Comparison of ENCODE assay signal across 26 cellular contexts in genomic region chr4:36863601-36864000, GRCh38.
"Had no signal": no experiment of that assay in that cellular context is flagged by ENCODE, and none has a peak within 500 bp of the region (broad histone marks: within the 10 kb centered on the region; RNA-seq: fewer than 3 reads in every experiment).

No MANE protein-coding gene starts in this region.

- DNase-seq: activated B cell treated with CpG ODN at 0.5 μM for 24 hours; activated CD4-positive, alpha-beta T cell treated with anti-CD3 and anti-CD28 coated beads for 48 hours; activated CD4-positive, alpha-beta T cell treated with anti-CD3 and anti-CD28 coated beads, Interleukin-2, amount 50 U/mL, for 1 hour; activated CD4-positive, alpha-beta T cell treated with anti-CD3 and anti-CD28 coated beads, Interleukin-2, amount 50 U/mL, for 48 hours; activated CD8-positive, alpha-beta memory T cell treated with anti-CD3 and anti-CD28 coated beads for 24 hours; activated CD8-positive, alpha-beta T cell treated with anti-CD3 and anti-CD28 coated beads for 36 hours; activated effector memory CD4-positive, alpha-beta T cell treated with Interleukin-2 at 50 U/mL for 16 hours; activated gamma-delta T cell treated with Interleukin-2 at 50 U/mL for 16 hours; activated naive CD4-positive, alpha-beta T cell treated with anti-CD3 and anti-CD28 coated beads, Interleukin-2, amount 50 U/mL, for 16 hours; activated naive CD4-positive, alpha-beta T cell treated with Interleukin-2 at 50 U/mL for 16 hours; activated T-cell treated with anti-CD3 and anti-CD28 coated beads, Interleukin-2, amount 50 U/mL, for 4 hours; amniotic stem cell; anterior cingulate cortex; brain microvascular endothelial cell; dorsolateral prefrontal cortex; effector memory CD4-positive, alpha-beta T cell; endodermal cell; foreskin fibroblast; glutamatergic neuron; heart left ventricle; T1000; WERI-Rb-1 had no signal

- H3K4me1 ChIP-seq: heart left ventricle had no signal

- H3K36me3 ChIP-seq: brain microvascular endothelial cell, heart left ventricle, WERI-Rb-1 had no signal

- ATAC-seq: activated CD4-positive, CD25-positive, alpha-beta regulatory T cell treated with anti-CD3 and anti-CD28 coated beads, Interleukin-2, amount 50 U/mL, for 24 hours; activated CD8-positive, alpha-beta T cell treated with anti-CD3 and anti-CD28 coated beads for 36 hours; activated T-cell treated with anti-CD3 and anti-CD28 coated beads, Interleukin-2, amount 50 U/mL, for 4 hours; activated T-helper 17 cell treated with anti-CD3 and anti-CD28 coated beads, Interleukin-2, amount 50 U/mL, for 72 hours; esophagus mucosa; heart left ventricle had no signal

- H3K27ac ChIP-seq: brain microvascular endothelial cell, coronary artery, dorsolateral prefrontal cortex, heart left ventricle, WERI-Rb-1 had no signal

- H3K4me3 ChIP-seq: coronary artery, dorsolateral prefrontal cortex, heart left ventricle had no signal

- H3K27me3 ChIP-seq: brain microvascular endothelial cell, dorsolateral prefrontal cortex, heart left ventricle had no signal
